ENCODE assay signal across 22 cellular contexts in genomic region chr4:3875466-3875865, GRCh38.
DNase-seq lines count a peak whose midpoint lies in the region; ATAC-seq and TF ChIP-seq lines count a peak whose summit lies in the region.
"Had no signal": no experiment of that assay in that cellular context is flagged by ENCODE, and none has a peak within 500 bp of the region (broad histone marks: within the 10 kb centered on the region; RNA-seq: fewer than 3 reads in every experiment).

No MANE protein-coding gene starts in this region.

- H2AFZ ChIP-seq in osteoblast (ENCODE audit: low read length) = no peak overlapping the region

- no peak for TF ChIP-seq CTCF in osteoblast (IDR thresholded peaks at IDR 0.05; ENCODE audit: extremely low read depth, low read depth, low read length)

- H3K27ac ChIP-seq in BLaER1 (no peak overlapping the region), osteoblast (ENCODE audit: low read depth, low read length) (no peak overlapping the region)
- H3K27ac ChIP-seq in BLaER1 treated with 17β-estradiol and CSF1 and Interleukin-3, amounts not matched to agents 10 nM and 100 nM = no peak overlapping the region
- H3K27ac ChIP-seq: RWPE1 had no signal

- no peak overlapping the region for H3K9ac ChIP-seq in BLaER1
- H3K9ac ChIP-seq in BLaER1 treated with 17β-estradiol and CSF1 and Interleukin-3, amounts not matched to agents 10 nM and 100 nM = no peak overlapping the region

- H3K4me1 ChIP-seq in BLaER1 (peaks cover 63% of the 10 kb centered on the region), osteoblast (ENCODE audit: insufficient read depth, low read length) (peaks cover 4% of the 10 kb centered on the region)
- peaks cover 22 to 61% (median 54%) of the 10 kb centered on the region in 10 experiments for H3K4me1 ChIP-seq in BLaER1 treated with 17β-estradiol and CSF1 and Interleukin-3, amounts not matched to agents 10 nM and 100 nM

- DNase-seq in ecto neural progenitor cell (ENCODE audit: low spot score) (peak; percentile 29), osteoblast (ENCODE audit: insufficient read length, low spot score, missing footprints) (peak; percentile 63), NCI-H510A (lab: John Stamatoyannopoulos, UW) (no peak), anterior cingulate cortex (lab: John Stamatoyannopoulos, UW) (no peak)
- DNase-seq: DMS 273 treated with DMSO at 0.1 percent for 48 hours, DMS79, EL, GDM1, GOT3, KBM-7, NCI-H1105 treated with DMSO at 0.1 percent for 48 hours, NCI-H2029, NCI-H446, NCI-H69, SHP77 treated with DMSO at 0.1 percent for 48 hours had no signal

- H3K79me2 ChIP-seq in osteoblast (ENCODE audit: insufficient read depth, low read length) = no peaks in the 10 kb centered on the region

- no peak for ATAC-seq in HG02763 (IDR thresholded peaks at IDR 0.05; ENCODE audit: unreplicated experiment)
- ATAC-seq: GM12878, HCT116, Panc1 had no signal

- H3K4me3 ChIP-seq in BLaER1 (no peak overlapping the region), osteoblast (ENCODE audit: insufficient read depth, low read length) (no peak overlapping the region)
- H3K4me3 ChIP-seq in BLaER1 treated with 17β-estradiol and CSF1 and Interleukin-3, amounts not matched to agents 10 nM and 100 nM = no peak overlapping the region
- H3K4me3 ChIP-seq: GM12878 had no signal

- H3K36me3 ChIP-seq in BLaER1 (no peaks in the 10 kb centered on the region), osteoblast (ENCODE audit: insufficient read depth, low read length) (no peaks in the 10 kb centered on the region)
- H3K36me3 ChIP-seq in BLaER1 treated with 17β-estradiol and CSF1 and Interleukin-3, amounts not matched to agents 10 nM and 100 nM = 0 out of 22 replicates have a peak, but pooled peaks cover 0 to 5% (median 0%) of the 10 kb centered on the region in 11 experiments

- H3K4me2 ChIP-seq in BLaER1 = peak overlapping the region; percentile 59
- peak overlapping the region in 8 of 11 experiments; percentile 4 to 64 (median 38); a peak in 12 of 22 replicates for H3K4me2 ChIP-seq in BLaER1 treated with 17β-estradiol and CSF1 and Interleukin-3, amounts not matched to agents 10 nM and 100 nM
- no peak overlapping the region for H3K4me2 ChIP-seq in osteoblast (ENCODE audit: insufficient read depth, low read length)

- H3K27me3 ChIP-seq in BLaER1 (peaks cover 32% of the 10 kb centered on the region), osteoblast (ENCODE audit: insufficient read depth, low read length) (peaks cover 75% of the 10 kb centered on the region)
- peaks cover 19 to 63% (median 46%) of the 10 kb centered on the region in 11 experiments for H3K27me3 ChIP-seq in BLaER1 treated with 17β-estradiol and CSF1 and Interleukin-3, amounts not matched to agents 10 nM and 100 nM

- H3K9me3 ChIP-seq in BLaER1 = peaks cover 32% of the 10 kb centered on the region
- peaks cover 24 to 35% (median 31%) of the 10 kb centered on the region in 11 experiments for H3K9me3 ChIP-seq in BLaER1 treated with 17β-estradiol and CSF1 and Interleukin-3, amounts not matched to agents 10 nM and 100 nM (replicated peaks in 1 of 11)
- H3K9me3 ChIP-seq in osteoblast (ENCODE audit: low read depth, low read length) = no peaks in the 10 kb centered on the region

- H4K20me1 ChIP-seq in BLaER1 (peaks cover 14% of the 10 kb centered on the region), osteoblast (ENCODE audit: insufficient read depth, low read length) (no peaks in the 10 kb centered on the region)
- H4K20me1 ChIP-seq in BLaER1 treated with 17β-estradiol and CSF1 and Interleukin-3, amounts not matched to agents 10 nM and 100 nM = peaks cover 0 to 29% (median 9%) of the 10 kb centered on the region in 11 experiments; a peak in 17 of 22 replicates

Comparison
In these comparisons a context has a peak if more than half of its experiments do, and no peak if none do; other contexts are left out.
1. DNase-seq: peak in ecto neural progenitor cell (single experiment) and osteoblast (single experiment); none in NCI-H510A (single experiment) and anterior cingulate cortex (0 of 58).